8 cellular contexts compared by ENCODE assay signal in genomic region chr20:49385471-49385870, GRCh38.
DNase-seq lines count a peak whose midpoint lies in the region; ATAC-seq and TF ChIP-seq lines count a peak whose summit lies in the region.

No MANE protein-coding gene starts in this region.

- H3K4me1 Mint-ChIP-seq in CD14-positive monocyte, result peaks cover 2% of the 10 kb centered on the region

- no peak for TF ChIP-seq CTCF in RWPE2 (IDR thresholded peaks at IDR 0.05; ENCODE audit: poor library complexity, severe bottlenecking)
- TF ChIP-seq CTCF in CD14-positive monocyte (IDR thresholded peaks at IDR 0.05), result no peak

- peaks cover 7 to 15% (median 9%) of the 10 kb centered on the region in 3 donors for H3K27me3 Mint-ChIP-seq in CD14-positive monocyte (ENCODE audit: low read depth in 3 of 3)

- H3K4me1 ChIP-seq in RWPE2 (ENCODE audit: insufficient read depth, poor library complexity, severe bottlenecking), result peaks cover 25% of the 10 kb centered on the region

- H3K27ac ChIP-seq in RWPE2 (ENCODE audit: poor library complexity, severe bottlenecking), result no peak overlapping the region

- H3K36me3 Mint-ChIP-seq in CD14-positive monocyte, result no peaks in the 10 kb centered on the region

- no peaks in the 10 kb centered on the region for H3K9me3 ChIP-seq in RWPE2 (ENCODE audit: severe bottlenecking)

- H3K27ac Mint-ChIP-seq in CD14-positive monocyte, result no peak overlapping the region

- DNase-seq in DMS 273 (lab: John Stamatoyannopoulos, UW; ENCODE audit: unreplicated experiment), result peak; percentile 80
- peak; percentile 24 for DNase-seq in HS-27A (ENCODE audit: low read depth)
- no peak for DNase-seq in RWPE2 (ENCODE audit: low spot score)
- DNase-seq in left ventricle myocardium superior, result no peak
- no peak for DNase-seq in CD14-positive monocyte (ENCODE audit: low spot score)
- DNase-seq in hepatic stellate cell (ENCODE audit: low spot score), result no peak
- DNase-seq in stimulated activated naive CD4-positive, alpha-beta T cell treated with Interleukin-2 at 50 U/mL for 16 hours (lab: John Stamatoyannopoulos, UW), result no peak

- no peak overlapping the region for H3K4me3 ChIP-seq in RWPE2 (ENCODE audit: severe bottlenecking)

- intact Hi-C loops in left ventricle myocardium superior (cut with micrococcal nuclease), result loop anchor here (10.0 kb wide), 1 partner anchor 99 kb away; the partner anchor contains the start of gene KCNB1
- intact Hi-C loops in CD14-positive monocyte (cut with micrococcal nuclease), result no loop called here

- no peaks in the 10 kb centered on the region for H3K36me3 ChIP-seq in RWPE2 (ENCODE audit: low read depth)

- peaks cover 0 to 6% (median 2%) of the 10 kb centered on the region in 7 donors for H3K9me3 Mint-ChIP-seq in CD14-positive monocyte

- peak; percentile 51 for ATAC-seq in RWPE2 (ENCODE audit: low read depth)
- ATAC-seq in left ventricle myocardium superior, result peak; percentile 53
- ATAC-seq in HG02610 (IDR thresholded peaks at IDR 0.05; ENCODE audit: unreplicated experiment), result no peak

- no peak overlapping the region for H3K4me3 Mint-ChIP-seq in CD14-positive monocyte

- H3K27me3 ChIP-seq in RWPE2 (ENCODE audit: insufficient read depth, poor library complexity, severe bottlenecking), result no peaks in the 10 kb centered on the region

Comparison
In these comparisons a context has a peak if more than half of its experiments do, and no peak if none do; other contexts are left out.
1. DNase-seq: peak in DMS 273 (single experiment) and HS-27A (single experiment); none in RWPE2 (single experiment), left ventricle myocardium superior (single experiment), CD14-positive monocyte (single experiment), hepatic stellate cell (single experiment) and stimulated activated naive CD4-positive, alpha-beta T cell treated with Interleukin-2 at 50 U/mL for 16 hours (single experiment).